ENCODE assay signal across 12 cellular contexts in genomic region chr18:48543228-48543627, GRCh38. TPM values are rescaled to one million over a fixed set of nuclear protein-coding genes. Genes with fewer than 3 reads are reported as not detected.
DNase-seq lines count a peak whose midpoint lies in the region; FAIRE-seq and TF ChIP-seq lines count a peak whose summit lies in the region.
"Had no signal": no experiment of that assay in that cellular context is flagged by ENCODE, and none has a peak within 500 bp of the region (broad histone marks: within the 10 kb centered on the region; RNA-seq: fewer than 3 reads in every experiment).

No MANE protein-coding gene starts in this region.

- no peaks in the 10 kb centered on the region for H3K27me3 ChIP-seq in transverse colon

- WGBS in transverse colon (ENCODE audit: low coverage in 1 of 2), 2 donors: 74 to 100% methylated on average over 1 to 8 of the region's 8 CpGs

- no peak overlapping the region for H3K4me3 ChIP-seq in transverse colon
- H3K4me3 ChIP-seq: skin epidermis had no signal

- no peaks in the 10 kb centered on the region for H3K36me3 ChIP-seq in transverse colon

- in situ Hi-C loops in transverse colon (cut with MboI; ENCODE audit: low pct_ligation_motif_present in 1 of 4, low pct_unique_long_range_greater_than_20kb in 1 of 4, low sequenced_read_pairs in 3 of 4): no loop called here

- H3K4me1 ChIP-seq in transverse colon: peaks cover 11 to 41% (median 27%) of the 10 kb centered on the region in 4 donors

- no peaks in the 10 kb centered on the region for H3K9me3 ChIP-seq in transverse colon

- no peak for TF ChIP-seq CTCF in transverse colon (IDR thresholded peaks at IDR 0.05)

- H3K27ac ChIP-seq in transverse colon: peak overlapping the region in 2 of 4 donors; percentile 1 to 6
- H3K27ac ChIP-seq: skin epidermis had no signal

- peak; percentile 7 to 28 for DNase-seq in stimulated activated CD4-positive, alpha-beta T cell treated with anti-CD3 and anti-CD28 coated beads, Interleukin-1b, Interleukin-23, amount 100 ng/mL, for 4 hours (ENCODE audit: low read depth in 2 of 2)
- no peak for DNase-seq in stimulated activated CD4-positive, alpha-beta T cell treated with anti-CD3 and anti-CD28 coated beads, Interleukin-2, amount 100 ng/mL, for 48 hours
- DNase-seq in activated T-cell treated with anti-CD3 and anti-CD28 coated beads, Interleukin-2, amount 50 U/mL, for 1 hour: peak; percentile 22
- DNase-seq in iris pigment epithelial cell (ENCODE audit: low read depth): peak; percentile 23
- peak; percentile 40 for DNase-seq in urothelium cell line (ENCODE audit: low spot score)
- no peak for DNase-seq in transverse colon
- no peak for DNase-seq in inferior parietal cortex (ENCODE audit: extremely low spot score)
- DNase-seq in 8988T: no peak
- DNase-seq: NCI-H510A treated with DMSO at 0.1 percent for 48 hours, T-helper 17 cell had no signal

- intact Hi-C loops in transverse colon (cut with DNase I; ENCODE audit: low total_unique reads): no loop called here

- no peak for FAIRE-seq in urothelium cell line (lab: Jason Lieb, UNC)
- FAIRE-seq: endometrium had no signal

- TF ChIP-seq POLR2A in transverse colon (IDR thresholded peaks at IDR 0.05): no peak

- TF ChIP-seq EP300 in transverse colon (IDR thresholded peaks at IDR 0.05; ENCODE audit: low read depth): no peak

RNA-seq across cellular contexts. Expression of gene CTIF, which starts 4.4 kb away (rescaled TPM):
- 10 to 100 TPM; 14.1 to 78.2 (median 18.4) TPM for total RNA-seq in transverse colon

Comparison
In these comparisons a context has a peak if more than half of its experiments do, and no peak if none do; other contexts are left out.
1. DNase-seq: peak in stimulated activated CD4-positive, alpha-beta T cell treated with anti-CD3 and anti-CD28 coated beads, Interleukin-1b, Interleukin-23, amount 100 ng/mL, for 4 hours (2 of 2), activated T-cell treated with anti-CD3 and anti-CD28 coated beads, Interleukin-2, amount 50 U/mL, for 1 hour (single experiment), iris pigment epithelial cell (single experiment) and urothelium cell line (single experiment); none in stimulated activated CD4-positive, alpha-beta T cell treated with anti-CD3 and anti-CD28 coated beads, Interleukin-2, amount 100 ng/mL, for 48 hours (0 of 2), transverse colon (single experiment), inferior parietal cortex (single experiment) and 8988T (single experiment).